Comparison of ENCODE assay signal across 1 cellular context in genomic region chr17:32943647-32944191, GRCh38.
A peak's percentile ranks its signal among the peaks of the same experiment; 100 is the strongest.
TF ChIP-seq lines count a peak whose summit lies in the region.

No MANE protein-coding gene starts in this region.

TF ChIP-seq in IMR-90, 13 proteins besides CTCF, POLR2A, EP300 and RAD21 (continued from another document):
- TF ChIP-seq MAZ (IDR thresholded peaks at IDR 0.05; ENCODE audit: borderline replicate concordance, low read depth, low read length) = peak; percentile 27; the same call in 1 of the 2 replicates
- no peak for TF ChIP-seq ELK1 (IDR thresholded peaks at IDR 0.05; ENCODE audit: borderline replicate concordance, low read depth, low read length)
